Comparison of ENCODE assay signal across 34 cellular contexts in the genomic region with DNA sequence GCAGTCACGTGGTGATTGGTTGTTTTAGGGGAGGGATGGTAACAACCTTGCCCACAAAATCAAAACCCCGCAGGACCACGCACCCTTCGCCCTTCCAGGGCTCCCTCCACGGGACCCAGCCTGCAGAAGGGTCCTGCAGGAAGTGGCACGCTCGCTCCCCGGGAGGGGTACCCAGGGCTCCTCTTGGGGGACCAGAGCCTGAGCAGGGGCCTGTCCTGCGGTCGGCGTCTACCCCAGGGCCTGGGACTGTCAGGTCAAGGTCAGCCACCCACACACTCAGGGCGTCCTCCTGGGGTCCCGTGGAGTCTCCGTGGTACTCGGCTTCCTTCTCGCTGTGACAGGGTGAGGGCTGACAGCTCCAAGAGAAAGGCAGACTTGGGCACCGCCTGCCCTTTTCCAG. TPM values are rescaled to one million over a fixed set of nuclear protein-coding genes. Genes with fewer than 3 reads are reported as not detected.
DNase-seq lines count a peak whose midpoint lies in the region; ATAC-seq, FAIRE-seq and TF ChIP-seq lines count a peak whose summit lies in the region.
"Had no signal": no experiment of that assay in that cellular context is flagged by ENCODE, and none has a peak within 500 bp of the region (broad histone marks: within the 10 kb centered on the region; RNA-seq: fewer than 3 reads in every experiment).

No MANE protein-coding gene starts in this region.

- no peak overlapping the region for H4K91ac ChIP-seq in H1 (replicated peaks; ENCODE audit: insufficient read length, low read length)
- no peak overlapping the region for H4K91ac ChIP-seq in mesenchymal stem cell (ENCODE audit: low read length)
- H4K91ac ChIP-seq in neuronal stem cell (ENCODE audit: low read depth, low read length, poor library complexity) = no peak overlapping the region

- CTCF ChIA-PET in K562 (lab: Yijun Ruan, JAX; ENCODE audit: low intra/inter-chr PET ratio) (no interaction called here), H1 (lab: Charles Lee; ENCODE audit: partially characterized antibody) (interaction anchor here (1.9 kb wide), 1 partner anchor 21 kb away, joined by 12 read pairs; no protein-coding TSS in a partner anchor)
- CTCF ChIA-PET in CD8-positive, alpha-beta memory T cell (lab: Charles Lee) = no interaction called here

- H3K27me3 Mint-ChIP-seq in CD8-positive, alpha-beta memory T cell = peaks cover 0 to 7% of the 10 kb centered on the region in 2 donors
- H3K27me3 Mint-ChIP-seq: B cell; CD4-positive, alpha-beta T cell; CD4-positive, CD25-positive, alpha-beta regulatory T cell had no signal

- H2BK20ac ChIP-seq in H1 (ENCODE audit: low read length) = no peak overlapping the region

- H3K4me3 Mint-ChIP-seq in CD8-positive, alpha-beta memory T cell = no peak overlapping the region
- H3K4me3 Mint-ChIP-seq: B cell; CD14-positive monocyte; CD4-positive, alpha-beta memory T cell; CD4-positive, alpha-beta T cell; CD4-positive, CD25-positive, alpha-beta regulatory T cell; CD8-positive, alpha-beta T cell had no signal

- H2AFZ ChIP-seq in K562 (ENCODE audit: low read depth, low read length) (no peak overlapping the region), H1 (ENCODE audit: low read length) (no peak overlapping the region), mesenchymal stem cell (ENCODE audit: low read depth, low read length) (no peak overlapping the region), neuronal stem cell (ENCODE audit: low read length) (no peak overlapping the region)

- H2AK5ac ChIP-seq in H1 (ENCODE audit: low read depth, low read length) (no peak overlapping the region), mesenchymal stem cell (ENCODE audit: low read length, severe bottlenecking) (no peak overlapping the region), neuronal stem cell (ENCODE audit: low read depth, low read length) (peak overlapping the region; percentile 73)

- no peaks in the 10 kb centered on the region for H3K9me3 Mint-ChIP-seq in CD8-positive, alpha-beta memory T cell
- H3K9me3 Mint-ChIP-seq: CD14-positive monocyte; CD4-positive, alpha-beta memory T cell; CD4-positive, alpha-beta T cell; CD4-positive, CD25-positive, alpha-beta regulatory T cell; CD8-positive, alpha-beta T cell had no signal

- TF ChIP-seq CTCF in K562 (IDR thresholded peaks at IDR 0.05 in 2 of 3, conservative IDR thresholded peaks at IDR 0.05 in 1 of 3; ENCODE audit: insufficient read depth in 2 of 3, low read depth in 1 of 3, low read length in 3 of 3) (no peak), H1 (IDR thresholded peaks at IDR 0.05; ENCODE audit: control extremely low read depth in 1 of 3, insufficient read depth in 1 of 3, low read depth in 1 of 3, low read length in 3 of 3) (no peak), dorsolateral prefrontal cortex (IDR thresholded peaks at IDR 0.05 in 54 of 56, conservative IDR thresholded peaks at IDR 0.05 in 2 of 56; ENCODE audit: low read depth in 1 of 56, partially characterized antibody in 56 of 56) (no peak)

- H3K9me3 ChIP-seq in K562 (replicated peaks; ENCODE audit: control insufficient read depth, insufficient read depth, low read depth, low read length) (no peaks in the 10 kb centered on the region), H1 (ENCODE audit: insufficient read depth in 2 of 2, low read depth in 1 of 2, low read length in 1 of 2) (no peaks in the 10 kb centered on the region), mesenchymal stem cell (ENCODE audit: control insufficient read depth, low read length) (no peaks in the 10 kb centered on the region), neuronal stem cell (replicated peaks in 1 of 2; ENCODE audit: control insufficient read depth in 2 of 2, insufficient read depth in 1 of 2, low read depth in 1 of 2, low read length in 2 of 2) (no peaks in the 10 kb centered on the region)
- no peaks in the 10 kb centered on the region for H3K9me3 ChIP-seq in CD8-positive, alpha-beta memory T cell (ENCODE audit: low read length)
- H3K9me3 ChIP-seq: A549; BE2C; BLaER1; BLaER1 treated with 17β-estradiol and CSF1 and Interleukin-3, amounts not matched to agents 10 nM and 100 nM; Caco-2 had no signal

- no peaks in the 10 kb centered on the region for H3K36me3 Mint-ChIP-seq in CD8-positive, alpha-beta memory T cell
- H3K36me3 Mint-ChIP-seq: CD14-positive monocyte; CD4-positive, alpha-beta memory T cell; CD4-positive, CD25-positive, alpha-beta regulatory T cell; CD8-positive, alpha-beta T cell had no signal

- no peak overlapping the region for H3K56ac ChIP-seq in H1 (replicated peaks; ENCODE audit: insufficient read length, low read depth, low read length)

- no peak overlapping the region for H3K27ac Mint-ChIP-seq in CD8-positive, alpha-beta memory T cell
- H3K27ac Mint-ChIP-seq: B cell; CD4-positive, alpha-beta T cell; CD4-positive, CD25-positive, alpha-beta regulatory T cell; CD8-positive, alpha-beta T cell had no signal

- no TSS peak for BruUV-seq in K562 (replicated peaks; lab: Mats Ljungman, UMichigan)

- H3K27ac ChIP-seq in K562 (ENCODE audit: extremely low read depth, low read depth, low read length) = no peak overlapping the region
- H3K27ac ChIP-seq in H1 (ENCODE audit: low read depth, low read length) = no peak overlapping the region
- no peak overlapping the region for H3K27ac ChIP-seq in mesenchymal stem cell (ENCODE audit: low read length, poor library complexity, severe bottlenecking)
- no peak overlapping the region for H3K27ac ChIP-seq in neuronal stem cell (replicated peaks; ENCODE audit: low read length)
- H3K27ac ChIP-seq in CD8-positive, alpha-beta memory T cell (ENCODE audit: low read depth, low read length) = no peak overlapping the region
- H3K27ac ChIP-seq in dorsolateral prefrontal cortex = no peak overlapping the region
- H3K27ac ChIP-seq: 22Rv1; A549; BLaER1; BLaER1 treated with 17β-estradiol and CSF1 and Interleukin-3, amounts not matched to agents 10 nM and 100 nM; C4-2B had no signal

- no peak overlapping the region for H3K14ac ChIP-seq in H1 (ENCODE audit: insufficient read length)
- H3K14ac ChIP-seq in mesenchymal stem cell (ENCODE audit: low read length in 2 of 2) = no peak overlapping the region
- no peak overlapping the region for H3K14ac ChIP-seq in neuronal stem cell (ENCODE audit: low read length)

- H2BK15ac ChIP-seq in H1 (ENCODE audit: low read length) (no peak overlapping the region), mesenchymal stem cell (ENCODE audit: low read depth, poor library complexity, severe bottlenecking) (no peak overlapping the region), neuronal stem cell (ENCODE audit: low read length) (peak overlapping the region; percentile 63)

- 57% methylated on average over 12 of the region's 17 CpGs for WGBS in K562 (ENCODE audit: insufficient coverage, low coverage, missing lambda C conversion rate)
- 90% methylated on average over 17 of the region's 17 CpGs; no CpG with 5 or more reads in 1 of the 2 experiments for WGBS in H1 (ENCODE audit: extremely low coverage in 1 of 2, insufficient coverage in 1 of 2, insufficient read length in 1 of 2, insufficient replicate concordance in 2 of 2, low coverage in 1 of 2, low lambda C conversion rate in 2 of 2, missing lambda C conversion rate in 1 of 2), 2 experiments
- 95% methylated on average over 17 of the region's 17 CpGs for WGBS in mesenchymal stem cell
- no CpG with 5 or more reads among the region's 17 CpGs for WGBS in neuronal stem cell (ENCODE audit: extremely low coverage in 2 of 2, insufficient read length in 2 of 2, insufficient replicate concordance in 1 of 2), 2 donors

- H3K79me1 ChIP-seq in H1 (ENCODE audit: low read depth, low read length) (no peaks in the 10 kb centered on the region), mesenchymal stem cell (replicated peaks; ENCODE audit: low read length, poor library complexity, severe bottlenecking) (peaks cover 3% of the 10 kb centered on the region), neuronal stem cell (ENCODE audit: low read depth, low read length) (peaks cover 4% of the 10 kb centered on the region)

- H2BK120ac ChIP-seq in H1 (replicated peaks; ENCODE audit: low read depth, low read length) (no peak overlapping the region), mesenchymal stem cell (ENCODE audit: low read depth, low read length) (no peak overlapping the region), neuronal stem cell (ENCODE audit: low read depth, low read length) (no peak overlapping the region)

- H2BK12ac ChIP-seq in H1 (ENCODE audit: low read depth, low read length) (no peak overlapping the region), mesenchymal stem cell (ENCODE audit: low read length in 2 of 2) (no peak overlapping the region), neuronal stem cell (ENCODE audit: low read length) (no peak overlapping the region)

- H3K4me2 ChIP-seq in K562 (ENCODE audit: insufficient read depth, low read length) (no peak overlapping the region), H1 (ENCODE audit: insufficient read depth in 1 of 2, low read depth in 2 of 2, low read length in 2 of 2) (no peak overlapping the region), mesenchymal stem cell (ENCODE audit: low read length, poor library complexity, severe bottlenecking) (no peak overlapping the region), neuronal stem cell (ENCODE audit: insufficient read depth, low read length, poor library complexity, severe bottlenecking) (no peak overlapping the region)
- H3K4me2 ChIP-seq: A549; BLaER1; BLaER1 treated with 17β-estradiol and CSF1 and Interleukin-3, amounts not matched to agents 10 nM and 100 nM had no signal

- H3K79me2 ChIP-seq in K562 (ENCODE audit: control insufficient read depth, insufficient read depth, low read length) (no peaks in the 10 kb centered on the region), H1 (ENCODE audit: control insufficient read depth in 1 of 2, insufficient read depth in 2 of 2, low read length in 2 of 2) (no peaks in the 10 kb centered on the region)

- no peak overlapping the region for H3K18ac ChIP-seq in H1 (ENCODE audit: extremely low read depth, low read length)
- no peak overlapping the region for H3K18ac ChIP-seq in mesenchymal stem cell (ENCODE audit: low read depth in 1 of 2, low read length in 2 of 2)
- no peak overlapping the region for H3K18ac ChIP-seq in neuronal stem cell (ENCODE audit: low read length)

- H3K27me3 ChIP-seq in K562 (ENCODE audit: control insufficient read depth in 2 of 2, insufficient read depth in 2 of 2, low read length in 2 of 2) (peaks cover 0 to 59% of the 10 kb centered on the region in 2 experiments; a peak in 2 of 5 replicates), H1 (replicated peaks in 1 of 4; ENCODE audit: control insufficient read depth in 3 of 4, extremely low read depth in 1 of 4, insufficient read depth in 3 of 4, low read length in 3 of 4) (no peaks in the 10 kb centered on the region), mesenchymal stem cell (ENCODE audit: control insufficient read depth in 1 of 2, insufficient read depth in 1 of 2, low read length in 2 of 2) (no peaks in the 10 kb centered on the region), neuronal stem cell (ENCODE audit: control insufficient read depth in 3 of 3, insufficient read depth in 3 of 3, low read depth in 1 of 3, low read length in 3 of 3) (peaks cover 0 to 22% (median 0%) of the 10 kb centered on the region in 3 experiments), dorsolateral prefrontal cortex (no peaks in the 10 kb centered on the region)
- H3K27me3 ChIP-seq in CD8-positive, alpha-beta memory T cell (ENCODE audit: insufficient read depth, low read length, poor library complexity, severe bottlenecking) = no peaks in the 10 kb centered on the region
- H3K27me3 ChIP-seq: BE2C; BLaER1; BLaER1 treated with 17β-estradiol and CSF1 and Interleukin-3, amounts not matched to agents 10 nM and 100 nM had no signal

- H3K4me1 ChIP-seq in K562 (replicated peaks in 1 of 2; ENCODE audit: control insufficient read depth in 2 of 2, insufficient read depth in 2 of 2, low read length in 2 of 2) (peaks cover 3 to 58% of the 10 kb centered on the region in 2 experiments; a peak in 3 of 5 replicates), H1 (replicated peaks in 1 of 4; ENCODE audit: control insufficient read depth in 3 of 4, insufficient read depth in 4 of 4, low read length in 3 of 4) (no peaks in the 10 kb centered on the region; a peak in 1 of 7 replicates), mesenchymal stem cell (ENCODE audit: control insufficient read depth, insufficient read depth, low read depth, low read length) (peaks cover 4% of the 10 kb centered on the region), neuronal stem cell (ENCODE audit: control insufficient read depth in 2 of 2, insufficient read depth in 1 of 2, low read depth in 1 of 2, low read length in 2 of 2) (no peaks in the 10 kb centered on the region)
- H3K4me1 ChIP-seq in CD8-positive, alpha-beta memory T cell (ENCODE audit: insufficient read depth, low read length) = no peaks in the 10 kb centered on the region
- H3K4me1 ChIP-seq: A549; BE2C; BLaER1; BLaER1 treated with 17β-estradiol and CSF1 and Interleukin-3, amounts not matched to agents 10 nM and 100 nM; Caco-2 had no signal

- intact Hi-C loops in K562 (cut with micrococcal nuclease) = no loop called here
- intact Hi-C loops in dorsolateral prefrontal cortex (cut with DNase I) = no loop called here

- TF ChIP-seq POLR2A in K562 (conservative IDR thresholded peaks at IDR 0.05) (no peak), H1 (IDR thresholded peaks at IDR 0.05; ENCODE audit: control extremely low read depth in 1 of 2, low read depth in 2 of 2, low read length in 2 of 2) (no peak)

- POLR2A ChIA-PET in K562 (lab: Yijun Ruan, JAX) = no interaction called here
- POLR2A ChIA-PET in H1 (lab: Charles Lee; ENCODE audit: partially characterized antibody) = no interaction called here
- POLR2A ChIA-PET in CD8-positive, alpha-beta memory T cell (lab: Charles Lee) = no interaction called here

- ATAC-seq in K562 (no peak), GM21367 (IDR thresholded peaks at IDR 0.05; ENCODE audit: unreplicated experiment) (no peak)
- ATAC-seq: A549; CD8-positive, alpha-beta T cell had no signal

- TF ChIP-seq EP300 in K562 (IDR thresholded peaks at IDR 0.05; ENCODE audit: low read length) = no peak
- no peak for TF ChIP-seq EP300 in H1 (IDR thresholded peaks at IDR 0.05; ENCODE audit: borderline replicate concordance in 1 of 2, low read depth in 2 of 2, low read length in 2 of 2)

- no peak overlapping the region for H2BK5ac ChIP-seq in H1 (ENCODE audit: low read depth, low read length)
- no peak overlapping the region for H2BK5ac ChIP-seq in mesenchymal stem cell (ENCODE audit: low read depth, low read length, poor library complexity, severe bottlenecking)
- no peak overlapping the region for H2BK5ac ChIP-seq in neuronal stem cell (ENCODE audit: low read length)

- H3K9me1 ChIP-seq in K562 (ENCODE audit: control insufficient read depth, insufficient read depth, low read length) = no peaks in the 10 kb centered on the region

- DNase-seq in K562 (ENCODE audit: extremely low read depth in 1 of 4, low spot score in 3 of 4) = no peak
- no peak for DNase-seq in H1 (ENCODE audit: low read depth in 1 of 2, low spot score in 2 of 2)
- DNase-seq in mesenchymal stem cell = no peak
- DNase-seq in neuronal stem cell (ENCODE audit: low spot score) = no peak
- no peak for DNase-seq in CD8-positive, alpha-beta memory T cell
- DNase-seq in dorsolateral prefrontal cortex = no peak
- DNase-seq in SW480 (ENCODE audit: low spot score) = no peak
- DNase-seq: 8988T; ACHN; AML-193; BE2C; C1 segment of cervical spinal cord; Caco-2; Calu3; CD4-positive, alpha-beta memory T cell; CD4-positive, alpha-beta T cell; CD4-positive, CD25-positive, alpha-beta regulatory T cell; CD8-positive, alpha-beta T cell; DMS 273 treated with DMSO at 0.1 percent for 48 hours; DMS153; DMS53; DMS79; DND-41; EL had no signal

- no peak overlapping the region for H3K23ac ChIP-seq in H1 (ENCODE audit: insufficient read length)
- H3K23ac ChIP-seq in mesenchymal stem cell (ENCODE audit: low read length in 2 of 2) = no peak overlapping the region
- H3K23ac ChIP-seq in neuronal stem cell (ENCODE audit: low read depth, low read length, poor library complexity) = no peak overlapping the region

- no peaks in the 10 kb centered on the region for H3K4me1 Mint-ChIP-seq in CD8-positive, alpha-beta memory T cell
- H3K4me1 Mint-ChIP-seq: B cell; CD14-positive monocyte; CD4-positive, alpha-beta memory T cell; CD4-positive, CD25-positive, alpha-beta regulatory T cell had no signal

- TF ChIP-seq RAD21 in K562 (CRISPR knock-in tag; conservative IDR thresholded peaks at IDR 0.05 in 1 of 2, IDR thresholded peaks at IDR 0.05 in 1 of 2) (no peak), H1 (IDR thresholded peaks at IDR 0.05 in 1 of 2, conservative IDR thresholded peaks at IDR 0.05 in 1 of 2; ENCODE audit: low read depth in 2 of 2, low read length in 2 of 2) (no peak)

- in situ Hi-C loops in K562 (cut with MboI) = no loop called here

- H3K36me3 ChIP-seq in K562 (ENCODE audit: control insufficient read depth, insufficient read depth, low read length) (no peaks in the 10 kb centered on the region), H1 (ENCODE audit: control insufficient read depth in 2 of 4, insufficient read depth in 4 of 4, low read length in 3 of 4) (no peaks in the 10 kb centered on the region), mesenchymal stem cell (ENCODE audit: control insufficient read depth in 1 of 2, insufficient read depth in 2 of 2, low read depth in 1 of 2, low read length in 2 of 2) (peaks cover 6 to 15% of the 10 kb centered on the region in 2 experiments), neuronal stem cell (replicated peaks in 1 of 2; ENCODE audit: control insufficient read depth in 2 of 2, insufficient read depth in 2 of 2, low read length in 2 of 2) (no peaks in the 10 kb centered on the region)
- H3K36me3 ChIP-seq in CD8-positive, alpha-beta memory T cell (ENCODE audit: insufficient read depth, low read length) = no peaks in the 10 kb centered on the region
- H3K36me3 ChIP-seq: BE2C; BLaER1; BLaER1 treated with 17β-estradiol and CSF1 and Interleukin-3, amounts not matched to agents 10 nM and 100 nM had no signal

- H3K9ac ChIP-seq in K562 (ENCODE audit: insufficient read depth in 1 of 2, low read depth in 2 of 2, low read length in 2 of 2) (no peak overlapping the region), H1 (replicated peaks in 1 of 4; ENCODE audit: extremely low read depth in 1 of 4, low read depth in 3 of 4, low read length in 3 of 4) (no peak overlapping the region), mesenchymal stem cell (ENCODE audit: low read length) (no peak overlapping the region), neuronal stem cell (ENCODE audit: low read depth, low read length, poor library complexity) (no peak overlapping the region)
- H3K9ac ChIP-seq: BLaER1; BLaER1 treated with 17β-estradiol and CSF1 and Interleukin-3, amounts not matched to agents 10 nM and 100 nM had no signal

- FAIRE-seq in K562 (lab: Jason Lieb, UNC) = no peak
- FAIRE-seq in H1 (lab: Jason Lieb, UNC) = no peak
- FAIRE-seq: A204.1, A549, D721Med had no signal

- H3K4ac ChIP-seq in H1 (replicated peaks; ENCODE audit: insufficient read length, low read depth, low read length) (no peak overlapping the region), mesenchymal stem cell (ENCODE audit: low read depth in 1 of 2, low read length in 2 of 2) (no peak overlapping the region), neuronal stem cell (ENCODE audit: low read length) (peak overlapping the region; percentile 42)

- 0 out of 2 replicates have a peak overlapping the region, but pooled peaks have one; percentile 35 for H4K8ac ChIP-seq in H1 (ENCODE audit: extremely low read depth, insufficient read depth, low read length)
- peak overlapping the region; percentile 36 for H4K8ac ChIP-seq in mesenchymal stem cell (ENCODE audit: low read length)
- no peak overlapping the region for H4K8ac ChIP-seq in neuronal stem cell (ENCODE audit: low read depth, low read length)

- H3K4me3 ChIP-seq in K562 (no peak overlapping the region), H1 (ENCODE audit: extremely low read depth in 1 of 4, insufficient read depth in 2 of 4, low read depth in 3 of 4, low read length in 4 of 4) (no peak overlapping the region), mesenchymal stem cell (ENCODE audit: insufficient read depth in 1 of 2, low read depth in 1 of 2, low read length in 2 of 2) (no peak overlapping the region), neuronal stem cell (ENCODE audit: low read length in 2 of 2) (no peak overlapping the region), dorsolateral prefrontal cortex (no peak overlapping the region)
- no peak overlapping the region for H3K4me3 ChIP-seq in CD8-positive, alpha-beta memory T cell (ENCODE audit: low read length)
- H3K4me3 ChIP-seq: A549; BLaER1; BLaER1 treated with 17β-estradiol and CSF1 and Interleukin-3, amounts not matched to agents 10 nM and 100 nM had no signal

- H4K5ac ChIP-seq in H1 (ENCODE audit: insufficient read length, low read depth, low read length) = no peak overlapping the region

- H4K20me1 ChIP-seq in K562 (replicated peaks; ENCODE audit: control insufficient read depth, insufficient read depth, low read length) (peaks cover 16% of the 10 kb centered on the region), H1 (replicated peaks in 1 of 2; ENCODE audit: control insufficient read depth in 1 of 2, insufficient read depth in 2 of 2, low read length in 2 of 2) (peaks cover 0 to 1% of the 10 kb centered on the region in 2 experiments)
- H4K20me1 ChIP-seq: BLaER1 had no signal

- no peaks in the 10 kb centered on the region for H3K23me2 ChIP-seq in H1 (ENCODE audit: low read depth, low read length)

RNA-seq across cellular contexts. Expression of a gene that starts 33.9 kb away (rescaled TPM):
- 0.04 and 0.09 TPM in 2 replicates for total RNA-seq in K562 (2011; cell fraction: chromatin; rRNA removed; ENCODE audit: low replicate concordance)
- total RNA-seq in K562 (2011; cell fraction: nucleolus; rRNA removed) = 0.13 and 0.17 TPM in 2 replicates
- under 0.01 and 0.08 TPM in 2 replicates for total RNA-seq in K562 (2011; cell fraction: nucleoplasm; rRNA removed)
- total RNA-seq in K562 (2014; rRNA removed) = under 0.01 TPM in 1 of 2 replicates, not detected in the other
- not detected in 2 replicates for total RNA-seq in K562 (2014; rRNA removed; fragmentation: Illumina TruSeq; extraction: Trizol)
- not detected in 2 replicates for total RNA-seq in K562 (2015; rRNA removed; fragmentation: Illumina TruSeq; extraction: Trizol)
- 0.02 and 0.04 TPM in 2 replicates for total RNA-seq in K562 (2021)
- not detected in 2 replicates for polyA plus RNA-seq in K562 (2011; rRNA removed)
- polyA plus RNA-seq in K562 (2011; cell fraction: cytosol; rRNA removed) = under 0.01 and 0.01 TPM in 2 replicates
- 0.01 and 0.03 TPM in 2 replicates for polyA plus RNA-seq in K562 (2011; cell fraction: nucleus; rRNA removed)
- polyA plus RNA-seq in K562 (2012) = 0.01 TPM in 2 replicates
- polyA plus RNA-seq in K562 (2014; fragmentation: Illumina TruSeq; extraction: Trizol) = 0.01 TPM in 1 of 2 replicates, not detected in the other
- not detected for polyA plus RNA-seq in K562 (2014; fragmentation: Nextera tagmentation; extraction: Ambion mirVana)
- polyA plus RNA-seq in K562 (2014; rRNA removed) = 0.01 TPM in 1 of 2 replicates, not detected in the other
- polyA minus RNA-seq in K562 (2011; rRNA and poly(A)+ RNA removed) = under 0.01 and 0.04 TPM in 2 replicates
- 0.09 and 0.10 TPM in 2 replicates for polyA minus RNA-seq in K562 (2011; cell fraction: cytosol; rRNA and poly(A)+ RNA removed)
- under 0.01 and 0.11 TPM in 2 replicates for polyA minus RNA-seq in K562 (2011; cell fraction: nucleus; rRNA and poly(A)+ RNA removed)
- 1.8 and 2.0 TPM in 2 replicates for total RNA-seq in H1 (2021; fragmentation: NEBNext Ultra II Directional; extraction: Animal tissue kit (Norgen Biotek cat#: 25700))
- polyA plus RNA-seq in H1 (2011; rRNA removed) = 0.30 and 0.53 TPM in 2 replicates
- polyA plus RNA-seq in H1 (2011; cell fraction: cytosol; rRNA removed) = 0.23 TPM
- 1.1 TPM for polyA plus RNA-seq in H1 (2011; cell fraction: nucleus; rRNA removed)
- polyA plus RNA-seq in H1 (2012, experiment 1 of 2) = 0.54 to 0.96 TPM (median 0.90 TPM) in 4 replicates
- 0.63 TPM for polyA plus RNA-seq in H1 (2012, experiment 2 of 2)
- 0.45 TPM for polyA plus RNA-seq in H1 (2013, experiment 1 of 2)
- polyA plus RNA-seq in H1 (2013, experiment 2 of 2) = 0.42 TPM
- polyA minus RNA-seq in H1 (2011; rRNA and poly(A)+ RNA removed) = 0.32 and 0.41 TPM in 2 replicates
- polyA minus RNA-seq in H1 (2011; cell fraction: cytosol; rRNA and poly(A)+ RNA removed) = 1.1 TPM
- polyA minus RNA-seq in H1 (2011; cell fraction: nucleus; rRNA and poly(A)+ RNA removed) = 1.5 TPM
- polyA plus RNA-seq in mesenchymal stem cell (2013, experiment 1 of 2) = 11.1 TPM
- polyA plus RNA-seq in mesenchymal stem cell (2013, experiment 2 of 2) = 10.4 TPM
- 0.26 TPM for polyA plus RNA-seq in neuronal stem cell (2013, experiment 1 of 2)
- polyA plus RNA-seq in neuronal stem cell (2013, experiment 2 of 2) = 0.29 TPM
- 1 to 10 TPM; 1.5 to 1.7 TPM for total RNA-seq in CD8-positive, alpha-beta memory T cell
- polyA plus RNA-seq in CD8-positive, alpha-beta memory T cell = 0.23 TPM
- 10 to 100 TPM in 5 of 120 experiments, 1 to 10 TPM in 115; 2.5 to 11.5 (median 5.7) TPM for total RNA-seq in dorsolateral prefrontal cortex

RNA-seq across cellular contexts. Expression of a gene that starts 36.4 kb away (rescaled TPM):
- total RNA-seq in K562 (2011; cell fraction: chromatin; rRNA removed; ENCODE audit: low replicate concordance) = 14.4 and 38.8 TPM in 2 replicates
- total RNA-seq in K562 (2011; cell fraction: nucleolus; rRNA removed) = 25.3 and 27.9 TPM in 2 replicates
- total RNA-seq in K562 (2011; cell fraction: nucleoplasm; rRNA removed) = 16.8 and 18.9 TPM in 2 replicates
- total RNA-seq in K562 (2014; rRNA removed) (4.5 and 8.7 TPM in 2 replicates), K562 (2014; rRNA removed; fragmentation: Illumina TruSeq; extraction: Trizol) (0.26 and 0.47 TPM in 2 replicates), K562 (2015; rRNA removed; fragmentation: Illumina TruSeq; extraction: Trizol) (3.2 and 4.5 TPM in 2 replicates), K562 (2021) (32.7 and 35.9 TPM in 2 replicates), dorsolateral prefrontal cortex (10 to 100 TPM in 21 of 120 experiments, 1 to 10 TPM in 99; 4.0 to 14.7 (median 7.2) TPM)
- polyA plus RNA-seq in K562 (2011; rRNA removed) (0.88 and 1.4 TPM in 2 replicates), K562 (2014; fragmentation: Illumina TruSeq; extraction: Trizol) (1.2 and 5.1 TPM in 2 replicates), K562 (2014; fragmentation: Nextera tagmentation; extraction: Ambion mirVana) (under 1 TPM; 0.03 to 0.11 TPM), K562 (2014; rRNA removed) (4.7 and 5.5 TPM in 2 replicates), H1 (2011; rRNA removed) (0.74 and 1.4 TPM in 2 replicates)
- polyA plus RNA-seq in K562 (2011; cell fraction: cytosol; rRNA removed) = 0.81 and 4.8 TPM in 2 replicates
- polyA plus RNA-seq in K562 (2011; cell fraction: nucleus; rRNA removed) = 3.4 and 13.6 TPM in 2 replicates
- 7.9 and 12.2 TPM in 2 replicates for polyA plus RNA-seq in K562 (2012)
- polyA minus RNA-seq in K562 (2011; rRNA and poly(A)+ RNA removed) = 0.30 and 1.1 TPM in 2 replicates
- polyA minus RNA-seq in K562 (2011; cell fraction: cytosol; rRNA and poly(A)+ RNA removed) = 12.3 and 14.7 TPM in 2 replicates
- 7.7 and 10.1 TPM in 2 replicates for polyA minus RNA-seq in K562 (2011; cell fraction: nucleus; rRNA and poly(A)+ RNA removed)
- total RNA-seq in H1 (2021; fragmentation: NEBNext Ultra II Directional; extraction: Animal tissue kit (Norgen Biotek cat#: 25700)) = 3.4 and 4.8 TPM in 2 replicates
- 1.1 TPM for polyA plus RNA-seq in H1 (2011; cell fraction: cytosol; rRNA removed)
- polyA plus RNA-seq in H1 (2011; cell fraction: nucleus; rRNA removed) = 3.6 TPM
- 1.5 to 3.3 TPM (median 1.9 TPM) in 4 replicates for polyA plus RNA-seq in H1 (2012, experiment 1 of 2)
- 1.00 TPM for polyA plus RNA-seq in H1 (2012, experiment 2 of 2)
- polyA plus RNA-seq in H1 (2013, experiment 1 of 2) = 3.1 TPM
- polyA plus RNA-seq in H1 (2013, experiment 2 of 2) = 2.9 TPM
- 0.29 and 0.57 TPM in 2 replicates for polyA minus RNA-seq in H1 (2011; rRNA and poly(A)+ RNA removed)
- polyA minus RNA-seq in H1 (2011; cell fraction: cytosol; rRNA and poly(A)+ RNA removed) = 2.8 TPM
- polyA minus RNA-seq in H1 (2011; cell fraction: nucleus; rRNA and poly(A)+ RNA removed) = 3.3 TPM
- polyA plus RNA-seq in mesenchymal stem cell (2013, experiment 1 of 2) = 3.4 TPM
- 3.4 TPM for polyA plus RNA-seq in mesenchymal stem cell (2013, experiment 2 of 2)
- 3.8 TPM for polyA plus RNA-seq in neuronal stem cell (2013, experiment 1 of 2)
- polyA plus RNA-seq in neuronal stem cell (2013, experiment 2 of 2) = 4.0 TPM
- 10 to 100 TPM; 15.5 to 16.7 TPM for total RNA-seq in CD8-positive, alpha-beta memory T cell
- 0.71 TPM for polyA plus RNA-seq in CD8-positive, alpha-beta memory T cell
